Comparison of ENCODE assay signal across 8 cellular contexts in genomic region chr19:42281175-42282035, GRCh38. TPM values are rescaled to one million over a fixed set of nuclear protein-coding genes. Genes with fewer than 3 reads are reported as not detected.
A peak's percentile ranks its signal among the peaks of the same experiment; 100 is the strongest.
DNase-seq lines count a peak whose midpoint lies in the region; ATAC-seq and TF ChIP-seq lines count a peak whose summit lies in the region.

No MANE protein-coding gene starts in this region.

- intact Hi-C loops in Panc1 (cut with micrococcal nuclease; ENCODE audit: unreplicated experiment): loop anchor here (5.0 kb wide), 1 partner anchor 34 kb away; no protein-coding TSS in a partner anchor

- H3K9me3 ChIP-seq in Panc1 (ENCODE audit: control insufficient read depth, insufficient read depth, low read depth, low read length) (no peaks in the 10 kb centered on the region), liver (ENCODE audit: control insufficient read depth in 4 of 4, low read length in 3 of 4) (no peaks in the 10 kb centered on the region), subcutaneous abdominal adipose tissue (ENCODE audit: control insufficient read depth in 5 of 5, low read length in 5 of 5) (no peaks in the 10 kb centered on the region)

- peak overlapping the region; percentile 40 to 58 for H3K4me3 ChIP-seq in Panc1 (ENCODE audit: low read depth in 2 of 2, low read length in 2 of 2)
- H3K4me3 ChIP-seq in coronary artery: peak overlapping the region; percentile 97
- peak overlapping the region in 1 of 3 donors; percentile 76 for H3K4me3 ChIP-seq in liver (ENCODE audit: low read depth in 1 of 3, low read length in 3 of 3)
- H3K4me3 ChIP-seq in subcutaneous abdominal adipose tissue (ENCODE audit: low read depth in 1 of 5, low read length in 5 of 5): peak overlapping the region; percentile 24 to 81 (median 55)

- H3K27ac ChIP-seq in Panc1 (ENCODE audit: low read length) (peak overlapping the region; percentile 92), coronary artery (peak overlapping the region; percentile 98 to 100), liver (ENCODE audit: low read depth in 1 of 2, low read length in 2 of 2) (peak overlapping the region; percentile 72 to 83), subcutaneous abdominal adipose tissue (ENCODE audit: low read depth, low read length) (peak overlapping the region; percentile 90)

- 48% methylated on average over 26 of the region's 26 CpGs for WGBS in liver

- POLR2A ChIA-PET in Panc1 (lab: Charles Lee): interaction anchor here (0.6 kb wide), 1 partner anchor 31 kb away, joined by 5 read pairs; no protein-coding TSS in a partner anchor

- CTCF ChIA-PET in Panc1 (lab: Charles Lee): interaction anchor here (2.6 kb wide), 1 partner anchor 35 kb away, joined by 38 read pairs; no protein-coding TSS in a partner anchor

- in situ Hi-C loops in Panc1 (cut with HindIII; ENCODE audit: low pct_unique_long_range_greater_than_20kb, low sequenced_read_pairs): no loop called here

- no peak for TF ChIP-seq CTCF in Panc1 (IDR thresholded peaks at IDR 0.05)
- no peak for TF ChIP-seq CTCF in coronary artery (IDR thresholded peaks at IDR 0.05)
- no peak for TF ChIP-seq CTCF in liver (IDR thresholded peaks at IDR 0.05; ENCODE audit: low read depth, low read length, missing input control)

- DNase-seq in AG08396 (ENCODE audit: low spot score): peak; percentile 56
- peak; percentile 77 for DNase-seq in H4 (ENCODE audit: low spot score)
- no peak for DNase-seq in Panc1 (ENCODE audit: low read depth, low spot score)
- DNase-seq in coronary artery (ENCODE audit: low spot score): peak; percentile 87

- no peaks in the 10 kb centered on the region for H3K27me3 ChIP-seq in Panc1 (ENCODE audit: control insufficient read depth, insufficient read depth, low read length)
- H3K27me3 ChIP-seq in liver (ENCODE audit: control insufficient read depth in 4 of 4, insufficient read depth in 4 of 4, low read length in 3 of 4): no peaks in the 10 kb centered on the region
- no peaks in the 10 kb centered on the region for H3K27me3 ChIP-seq in subcutaneous abdominal adipose tissue (ENCODE audit: control insufficient read depth in 5 of 5, insufficient read depth in 4 of 5, low read length in 5 of 5)

- H3K9ac ChIP-seq in liver (ENCODE audit: low read depth in 1 of 2, low read length in 2 of 2) (peak overlapping the region in 1 of 2 donors; percentile 22), subcutaneous abdominal adipose tissue (ENCODE audit: low read length in 5 of 5) (peak overlapping the region in 4 of 5 donors; percentile 53 to 68 (median 62))

- H3K4me1 ChIP-seq in Panc1 (ENCODE audit: control insufficient read depth, insufficient read depth, low read length): peaks cover 52% of the 10 kb centered on the region
- H3K4me1 ChIP-seq in liver (ENCODE audit: control insufficient read depth in 4 of 4, insufficient read depth in 4 of 4, low read length in 3 of 4): peaks cover 20 to 78% (median 56%) of the 10 kb centered on the region in 4 donors
- H3K4me1 ChIP-seq in subcutaneous abdominal adipose tissue (ENCODE audit: control insufficient read depth in 5 of 5, insufficient read depth in 5 of 5, low read length in 5 of 5): peaks cover 21 to 87% (median 77%) of the 10 kb centered on the region in 5 donors

- no TSS peak for BruUV-seq in Panc1 (replicated peaks; lab: Mats Ljungman, UMichigan)

- no peak for TF ChIP-seq RAD21 in liver (IDR thresholded peaks at IDR 0.05)

- ATAC-seq in Panc1: no peak
- no peak for ATAC-seq in HG03025 (IDR thresholded peaks at IDR 0.05; ENCODE audit: low FRiP score, unreplicated experiment)
- ATAC-seq in HG02759 (IDR thresholded peaks at IDR 0.05; ENCODE audit: unreplicated experiment): no peak

- H3K36me3 ChIP-seq in Panc1 (ENCODE audit: control insufficient read depth, insufficient read depth, low read length): no peaks in the 10 kb centered on the region
- H3K36me3 ChIP-seq in liver (ENCODE audit: control insufficient read depth in 4 of 4, insufficient read depth in 3 of 4, low read depth in 1 of 4, low read length in 3 of 4): peaks cover 0 to under 1% (median 0%) of the 10 kb centered on the region in 4 donors
- H3K36me3 ChIP-seq in subcutaneous abdominal adipose tissue (ENCODE audit: control insufficient read depth in 5 of 5, insufficient read depth in 5 of 5, low read length in 5 of 5): peaks cover 0 to under 1% (median 0%) of the 10 kb centered on the region in 5 donors

TF ChIP-seq in liver, 16 proteins besides CTCF, POLR2A, EP300 and RAD21 (continues in another document):
- TF ChIP-seq EGR1 (IDR thresholded peaks at IDR 0.05; ENCODE audit: low read depth in 2 of 2) (no peak), HNF4G (IDR thresholded peaks at IDR 0.05) (no peak), GABPA (IDR thresholded peaks at IDR 0.05 in 1 of 2, conservative IDR thresholded peaks at IDR 0.05 in 1 of 2) (no peak), YY1 (IDR thresholded peaks at IDR 0.05) (no peak), NR2F2 (IDR thresholded peaks at IDR 0.05) (no peak), ZBTB33 (IDR thresholded peaks at IDR 0.05) (no peak), SP1 (IDR thresholded peaks at IDR 0.05) (no peak), MAX (IDR thresholded peaks at IDR 0.05) (no peak), JUND (IDR thresholded peaks at IDR 0.05) (no peak), RXRA (IDR thresholded peaks at IDR 0.05) (no peak)
- TF ChIP-seq, protein P1, sequence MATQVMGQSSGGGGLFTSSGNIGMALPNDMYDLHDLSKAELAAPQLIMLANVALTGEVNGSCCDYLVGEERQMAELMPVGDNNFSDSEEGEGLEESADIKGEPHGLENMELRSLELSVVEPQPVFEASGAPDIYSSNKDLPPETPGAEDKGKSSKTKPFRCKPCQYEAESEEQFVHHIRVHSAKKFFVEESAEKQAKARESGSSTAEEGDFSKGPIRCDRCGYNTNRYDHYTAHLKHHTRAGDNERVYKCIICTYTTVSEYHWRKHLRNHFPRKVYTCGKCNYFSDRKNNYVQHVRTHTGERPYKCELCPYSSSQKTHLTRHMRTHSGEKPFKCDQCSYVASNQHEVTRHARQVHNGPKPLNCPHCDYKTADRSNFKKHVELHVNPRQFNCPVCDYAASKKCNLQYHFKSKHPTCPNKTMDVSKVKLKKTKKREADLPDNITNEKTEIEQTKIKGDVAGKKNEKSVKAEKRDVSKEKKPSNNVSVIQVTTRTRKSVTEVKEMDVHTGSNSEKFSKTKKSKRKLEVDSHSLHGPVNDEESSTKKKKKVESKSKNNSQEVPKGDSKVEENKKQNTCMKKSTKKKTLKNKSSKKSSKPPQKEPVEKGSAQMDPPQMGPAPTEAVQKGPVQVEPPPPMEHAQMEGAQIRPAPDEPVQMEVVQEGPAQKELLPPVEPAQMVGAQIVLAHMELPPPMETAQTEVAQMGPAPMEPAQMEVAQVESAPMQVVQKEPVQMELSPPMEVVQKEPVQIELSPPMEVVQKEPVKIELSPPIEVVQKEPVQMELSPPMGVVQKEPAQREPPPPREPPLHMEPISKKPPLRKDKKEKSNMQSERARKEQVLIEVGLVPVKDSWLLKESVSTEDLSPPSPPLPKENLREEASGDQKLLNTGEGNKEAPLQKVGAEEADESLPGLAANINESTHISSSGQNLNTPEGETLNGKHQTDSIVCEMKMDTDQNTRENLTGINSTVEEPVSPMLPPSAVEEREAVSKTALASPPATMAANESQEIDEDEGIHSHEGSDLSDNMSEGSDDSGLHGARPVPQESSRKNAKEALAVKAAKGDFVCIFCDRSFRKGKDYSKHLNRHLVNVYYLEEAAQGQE (IDR thresholded peaks at IDR 0.05): no peak
- TF ChIP-seq, protein P2, sequence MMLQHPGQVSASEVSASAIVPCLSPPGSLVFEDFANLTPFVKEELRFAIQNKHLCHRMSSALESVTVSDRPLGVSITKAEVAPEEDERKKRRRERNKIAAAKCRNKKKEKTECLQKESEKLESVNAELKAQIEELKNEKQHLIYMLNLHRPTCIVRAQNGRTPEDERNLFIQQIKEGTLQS (IDR thresholded peaks at IDR 0.05): no peak

RNA-seq across cellular contexts. Expression of gene CIC, which starts 12.4 kb away (rescaled TPM):
- total RNA-seq in H4 (2014; rRNA removed; shearing (Covaris generic)): 10.8 and 12.1 TPM in 2 replicates
- total RNA-seq in Panc1 (2021; ENCODE audit: unreplicated experiment) (67.4 TPM), liver (10 to 100 TPM; 14.1 to 21.3 TPM)
- polyA plus RNA-seq in Panc1 (2012; ENCODE audit: insufficient read length): 49.9 TPM
- 10 to 100 TPM in 1 of 2 donors, 1 to 10 TPM in 1; 5.6 to 20.4 TPM for polyA plus RNA-seq in liver

RNA-seq across cellular contexts. Expression of gene PRR19, which starts 20.5 kb away (rescaled TPM):
- 0.16 and 1.4 TPM in 2 replicates for total RNA-seq in H4 (2014; rRNA removed; shearing (Covaris generic))
- total RNA-seq in Panc1 (2021; ENCODE audit: unreplicated experiment): 2.1 TPM
- 2.2 TPM for polyA plus RNA-seq in Panc1 (2012; ENCODE audit: insufficient read length)
- under 1 TPM in 1 of 2 donors, not detected in 1; 0.42 TPM for total RNA-seq in liver
- polyA plus RNA-seq in liver: under 1 TPM; 0.27 to 0.43 TPM

RNA-seq across cellular contexts. Expression of gene PAFAH1B3, which starts 21.0 kb away (rescaled TPM):
- total RNA-seq in H4 (2014; rRNA removed; shearing (Covaris generic)): 78.5 and 112 TPM in 2 replicates
- 92.2 TPM for total RNA-seq in Panc1 (2021; ENCODE audit: unreplicated experiment)
- polyA plus RNA-seq in Panc1 (2012; ENCODE audit: insufficient read length): 160 TPM
- 10 to 100 TPM in 1 of 2 donors, 1 to 10 TPM in 1; 2.7 to 35.8 TPM for total RNA-seq in liver
- 1 to 10 TPM; 6.4 to 6.7 TPM for polyA plus RNA-seq in liver

RNA-seq across cellular contexts. Expression of gene ERF, which starts 26.5 kb away (rescaled TPM):
- 27.1 and 31.1 TPM in 2 replicates for total RNA-seq in H4 (2014; rRNA removed; shearing (Covaris generic))
- total RNA-seq in Panc1 (2021; ENCODE audit: unreplicated experiment) (85.7 TPM), liver (10 to 100 TPM in 1 of 2 donors, 1 to 10 TPM in 1; 8.7 to 17.1 TPM)
- polyA plus RNA-seq in Panc1 (2012; ENCODE audit: insufficient read length): 70.6 TPM
- 10 to 100 TPM; 10.4 to 21.0 TPM for polyA plus RNA-seq in liver

RNA-seq across cellular contexts. Expression of gene TMEM145, which starts 31.7 kb away (rescaled TPM):
- 0.08 TPM in 1 of 2 replicates, not detected in the other for total RNA-seq in H4 (2014; rRNA removed; shearing (Covaris generic))
- 3.0 TPM for total RNA-seq in Panc1 (2021; ENCODE audit: unreplicated experiment)
- 4.3 TPM for polyA plus RNA-seq in Panc1 (2012; ENCODE audit: insufficient read length)
- total RNA-seq in liver: under 1 TPM in 1 of 2 donors, not detected in 1; 0.08 TPM
- under 1 TPM in 1 of 2 donors, not detected in 1; 0.02 TPM for polyA plus RNA-seq in liver
